Comparison of ENCODE assay signal across 7 cellular contexts in genomic region chr19:48719263-48720171, GRCh38. TPM values are rescaled to one million over a fixed set of nuclear protein-coding genes. Genes with fewer than 3 reads are reported as not detected.
DNase-seq lines count a peak whose midpoint lies in the region; ATAC-seq and TF ChIP-seq lines count a peak whose summit lies in the region.

TSS of gene MAMSTR (minus strand) at chr19:48719725. CDS start at chr19:48719031, 694 bp downstream.

- no peak for TF ChIP-seq CTCF in activated CD8-positive, alpha-beta T cell treated with anti-CD3 and anti-CD28 coated beads for 36 hours (IDR thresholded peaks at IDR 0.05)

- H3K27me3 Mint-ChIP-seq in activated CD8-positive, alpha-beta T cell treated with anti-CD3 and anti-CD28 coated beads for 36 hours, result no peaks in the 10 kb centered on the region
- H3K27me3 Mint-ChIP-seq in stimulated activated memory B cell treated with anti-CD40 and anti-IgM and Interleukin-4, amounts not matched to agents 10 μg/mL and 1 μg/mL and 100 μg/mL, for 72 hours, result no peaks in the 10 kb centered on the region

- POLR2A ChIA-PET in activated CD8-positive, alpha-beta T cell treated with anti-CD3 and anti-CD28 coated beads for 36 hours (lab: Charles Lee), result no interaction called here

- no peak for DNase-seq in activated CD8-positive, alpha-beta T cell treated with anti-CD3 and anti-CD28 coated beads for 36 hours
- DNase-seq in NOMO-1 treated with dmso at 0.1 percent for 144 hours (lab: John Stamatoyannopoulos, UW; ENCODE audit: unreplicated experiment) (no peak), NCI-H1694 (lab: John Stamatoyannopoulos, UW) (no peak)

- peaks cover 41% of the 10 kb centered on the region for H3K4me1 ChIP-seq in HUES6 (ENCODE audit: control insufficient read depth, insufficient read depth, low read length)
- peaks cover 12% of the 10 kb centered on the region for H3K4me1 ChIP-seq in iPS-15b (ENCODE audit: control insufficient read depth, insufficient read depth, low read length)

- peak within 1 kb of the TSS; percentile 10 for H3K9ac ChIP-seq in HUES6 (ENCODE audit: low read length)
- H3K9ac ChIP-seq in iPS-15b (ENCODE audit: low read depth, low read length), result no peak within 1 kb of the TSS

- H3K4me1 Mint-ChIP-seq in activated CD8-positive, alpha-beta T cell treated with anti-CD3 and anti-CD28 coated beads for 36 hours (ENCODE audit: low read depth), result peaks cover 8% of the 10 kb centered on the region
- H3K4me1 Mint-ChIP-seq in stimulated activated memory B cell treated with anti-CD40 and anti-IgM and Interleukin-4, amounts not matched to agents 10 μg/mL and 1 μg/mL and 100 μg/mL, for 72 hours, result peaks cover 18% of the 10 kb centered on the region

- H3K9me3 Mint-ChIP-seq in activated CD8-positive, alpha-beta T cell treated with anti-CD3 and anti-CD28 coated beads for 36 hours, result no peaks in the 10 kb centered on the region
- H3K9me3 Mint-ChIP-seq in stimulated activated memory B cell treated with anti-CD40 and anti-IgM and Interleukin-4, amounts not matched to agents 10 μg/mL and 1 μg/mL and 100 μg/mL, for 72 hours, result no peaks in the 10 kb centered on the region

- H3K27ac ChIP-seq in HUES6 (ENCODE audit: low read depth, low read length), result no peak within 1 kb of the TSS

- ATAC-seq in activated CD8-positive, alpha-beta T cell treated with anti-CD3 and anti-CD28 coated beads for 36 hours, result no peak
- ATAC-seq in stimulated activated memory B cell treated with anti-CD40 and anti-IgM and Interleukin-4, amounts not matched to agents 10 μg/mL and 1 μg/mL and 100 μg/mL, for 72 hours, result no peak
- no peak for ATAC-seq in HG02973 (IDR thresholded peaks at IDR 0.05; ENCODE audit: unreplicated experiment)

- H3K36me3 ChIP-seq in HUES6 (ENCODE audit: control insufficient read depth, insufficient read depth, low read length), result no peaks in the 10 kb centered on the region
- no peaks in the 10 kb centered on the region for H3K36me3 ChIP-seq in iPS-15b (ENCODE audit: control insufficient read depth, insufficient read depth, low read length)

- no peaks in the 10 kb centered on the region for H3K27me3 ChIP-seq in HUES6 (ENCODE audit: control insufficient read depth, insufficient read depth, low read length)
- no peaks in the 10 kb centered on the region for H3K27me3 ChIP-seq in iPS-15b (ENCODE audit: control insufficient read depth, insufficient read depth, low read length)

- CTCF ChIA-PET in activated CD8-positive, alpha-beta T cell treated with anti-CD3 and anti-CD28 coated beads for 36 hours (lab: Charles Lee), result no interaction called here

- peak within 1 kb of the TSS; percentile 92 for H3K4me3 Mint-ChIP-seq in activated CD8-positive, alpha-beta T cell treated with anti-CD3 and anti-CD28 coated beads for 36 hours
- peak within 1 kb of the TSS; percentile 85 for H3K4me3 Mint-ChIP-seq in stimulated activated memory B cell treated with anti-CD40 and anti-IgM and Interleukin-4, amounts not matched to agents 10 μg/mL and 1 μg/mL and 100 μg/mL, for 72 hours

- H3K4me3 ChIP-seq in HUES6 (ENCODE audit: low read depth, low read length) (peak within 1 kb of the TSS; percentile 75), iPS-15b (ENCODE audit: low read depth, low read length) (peak within 1 kb of the TSS; percentile 84)

- intact Hi-C loops in activated CD8-positive, alpha-beta T cell treated with anti-CD3 and anti-CD28 coated beads for 36 hours (cut with micrococcal nuclease), result no loop called here

- H3K9me3 ChIP-seq in HUES6 (ENCODE audit: control insufficient read depth, insufficient read depth, low read depth, low read length), result no peaks in the 10 kb centered on the region
- H3K9me3 ChIP-seq in iPS-15b (ENCODE audit: control insufficient read depth, insufficient read depth, low read length), result no peaks in the 10 kb centered on the region

- H3K27ac Mint-ChIP-seq in activated CD8-positive, alpha-beta T cell treated with anti-CD3 and anti-CD28 coated beads for 36 hours, result peak within 1 kb of the TSS; percentile 99
- peak within 1 kb of the TSS; percentile 87 for H3K27ac Mint-ChIP-seq in stimulated activated memory B cell treated with anti-CD40 and anti-IgM and Interleukin-4, amounts not matched to agents 10 μg/mL and 1 μg/mL and 100 μg/mL, for 72 hours

- no peaks in the 10 kb centered on the region for H3K36me3 Mint-ChIP-seq in activated CD8-positive, alpha-beta T cell treated with anti-CD3 and anti-CD28 coated beads for 36 hours (ENCODE audit: low read depth)
- H3K36me3 Mint-ChIP-seq in stimulated activated memory B cell treated with anti-CD40 and anti-IgM and Interleukin-4, amounts not matched to agents 10 μg/mL and 1 μg/mL and 100 μg/mL, for 72 hours, result no peaks in the 10 kb centered on the region

RNA-seq across cellular contexts. Expression of gene MAMSTR, which starts in this region (rescaled TPM):
- total RNA-seq in activated CD8-positive, alpha-beta T cell treated with anti-CD3 and anti-CD28 coated beads for 36 hours, result 1 to 10 TPM in 1 of 2 experiments, under 1 TPM in 1; 0.56 to 1.0 TPM
